14 cellular contexts compared by ENCODE assay signal in the genomic region with DNA sequence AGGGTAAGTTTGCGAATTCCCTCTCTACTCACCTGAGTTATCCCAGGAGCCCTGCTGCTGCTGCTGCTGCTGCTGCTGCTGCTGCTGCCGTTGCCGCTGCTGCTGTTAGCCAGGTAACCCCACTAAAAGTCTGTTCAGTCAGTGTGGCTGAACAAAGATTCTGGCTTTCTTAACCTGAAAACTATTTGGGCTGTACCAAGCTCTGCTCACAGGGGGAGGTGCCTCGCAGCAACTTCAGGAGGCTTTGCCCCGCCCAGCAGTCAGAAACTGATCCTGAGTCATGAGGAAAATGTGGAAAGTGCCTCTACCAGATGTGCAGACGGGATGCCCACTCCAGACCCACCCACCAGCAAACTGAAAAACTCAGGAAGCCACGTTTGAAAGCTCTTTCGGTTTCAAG. TPM values are rescaled to one million over a fixed set of nuclear protein-coding genes. Genes with fewer than 3 reads are reported as not detected.
DNase-seq lines count a peak whose midpoint lies in the region; ATAC-seq, FAIRE-seq and TF ChIP-seq lines count a peak whose summit lies in the region.
"Had no signal": no experiment of that assay in that cellular context is flagged by ENCODE, and none has a peak within 500 bp of the region (broad histone marks: within the 10 kb centered on the region; RNA-seq: fewer than 3 reads in every experiment).

A gene with protein sequence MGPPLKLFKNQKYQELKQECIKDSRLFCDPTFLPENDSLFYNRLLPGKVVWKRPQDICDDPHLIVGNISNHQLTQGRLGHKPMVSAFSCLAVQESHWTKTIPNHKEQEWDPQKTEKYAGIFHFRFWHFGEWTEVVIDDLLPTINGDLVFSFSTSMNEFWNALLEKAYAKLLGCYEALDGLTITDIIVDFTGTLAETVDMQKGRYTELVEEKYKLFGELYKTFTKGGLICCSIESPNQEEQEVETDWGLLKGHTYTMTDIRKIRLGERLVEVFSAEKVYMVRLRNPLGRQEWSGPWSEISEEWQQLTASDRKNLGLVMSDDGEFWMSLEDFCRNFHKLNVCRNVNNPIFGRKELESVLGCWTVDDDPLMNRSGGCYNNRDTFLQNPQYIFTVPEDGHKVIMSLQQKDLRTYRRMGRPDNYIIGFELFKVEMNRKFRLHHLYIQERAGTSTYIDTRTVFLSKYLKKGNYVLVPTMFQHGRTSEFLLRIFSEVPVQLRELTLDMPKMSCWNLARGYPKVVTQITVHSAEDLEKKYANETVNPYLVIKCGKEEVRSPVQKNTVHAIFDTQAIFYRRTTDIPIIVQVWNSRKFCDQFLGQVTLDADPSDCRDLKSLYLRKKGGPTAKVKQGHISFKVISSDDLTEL (minus strand): TSS at position 145 of the 400 bp plus-strand sequence. CDS start 6,547 bp downstream, outside the sequence.

- intact Hi-C loops in HepG2 (cut with micrococcal nuclease; ENCODE audit: unreplicated experiment) (no loop called here), right lobe of liver (cut with DNase I) (no loop called here), natural killer cell (cut with micrococcal nuclease) (no loop called here)

- no peaks in the 10 kb centered on the region for H3K79me2 ChIP-seq in HepG2 (ENCODE audit: insufficient read depth, low read length)

- BruUV-seq in HepG2 (replicated peaks; lab: Mats Ljungman, UMichigan), result no TSS peak

- CTCF ChIA-PET in HepG2 (lab: Yijun Ruan, JAX; ENCODE audit: low intra/inter-chr PET ratio, low total read pairs), result no interaction called here

- H3K27ac ChIP-seq in HepG2 (ENCODE audit: extremely low read length, insufficient read depth, low read length) (no peak within 1 kb of the TSS), right lobe of liver (no peak within 1 kb of the TSS), endodermal cell (ENCODE audit: low read depth, low read length) (no peak within 1 kb of the TSS)

- H3K4me3 Mint-ChIP-seq in endodermal cell (peak within 1 kb of the TSS; percentile 4), mesothelial cell of epicardium (peak within 1 kb of the TSS; percentile 77), natural killer cell (no peak within 1 kb of the TSS)

- H3K4me1 Mint-ChIP-seq in endodermal cell (peaks cover 24% of the 10 kb centered on the region), mesothelial cell of epicardium (peaks cover 52% of the 10 kb centered on the region), natural killer cell (no peaks in the 10 kb centered on the region)

- H3K9ac ChIP-seq in HepG2 (ENCODE audit: insufficient read depth, low read depth, low read length) (no peak within 1 kb of the TSS), endodermal cell (ENCODE audit: extremely low read depth, low read length, poor library complexity, severe bottlenecking) (no peak within 1 kb of the TSS)

- H4K20me1 ChIP-seq in HepG2 (ENCODE audit: insufficient read depth, low read length), result no peaks in the 10 kb centered on the region

- DNase-seq in HepG2 (ENCODE audit: low spot score), result no peak
- no peak for DNase-seq in right lobe of liver
- peak; percentile 82 for DNase-seq in endodermal cell
- peak; percentile 27 to 58 for DNase-seq in mesothelial cell of epicardium (ENCODE audit: low spot score in 2 of 2, unreplicated experiment in 2 of 2)
- no peak for DNase-seq in NCI-H774 (lab: John Stamatoyannopoulos, UW)
- no peak for DNase-seq in natural killer cell
- no peak for DNase-seq in HUDEP-2 (lab: John Stamatoyannopoulos, UW; ENCODE audit: unreplicated experiment in 76 of 76)
- no peak for DNase-seq in stimulated activated CD4-positive, alpha-beta T cell treated with anti-CD3 and anti-CD28 coated beads, Interleukin-4, amount 100 ng/mL, for 24 hours
- DNase-seq: DMS79, NCI-H1436 had no signal

- H3K4me3 ChIP-seq in HepG2 (replicated peaks in 1 of 3; ENCODE audit: insufficient read depth in 1 of 3, low read depth in 2 of 3, low read length in 3 of 3) (no peak within 1 kb of the TSS), right lobe of liver (no peak within 1 kb of the TSS), endodermal cell (ENCODE audit: low read length) (no peak within 1 kb of the TSS)

- TF ChIP-seq RAD21 in HepG2 (CRISPR knock-in tag; IDR thresholded peaks at IDR 0.05), result no peak

- H3K36me3 ChIP-seq in HepG2 (replicated peaks in 1 of 2; ENCODE audit: control insufficient read depth in 1 of 2, insufficient read depth in 2 of 2, low read length in 2 of 2) (no peaks in the 10 kb centered on the region), right lobe of liver (no peaks in the 10 kb centered on the region), endodermal cell (ENCODE audit: control insufficient read depth, insufficient read depth, low read length) (no peaks in the 10 kb centered on the region)

- no peaks in the 10 kb centered on the region for H3K9me3 ChIP-seq in HepG2 (ENCODE audit: low read length)
- H3K9me3 ChIP-seq in right lobe of liver, result no peaks in the 10 kb centered on the region
- no peaks in the 10 kb centered on the region for H3K9me3 ChIP-seq in endodermal cell (ENCODE audit: control insufficient read depth, low read length)

- POLR2A ChIA-PET in HepG2 (lab: Yijun Ruan, JAX), result no interaction called here

- in situ Hi-C loops in HepG2 (cut with HindIII; ENCODE audit: extremely low pct_ligation_motif_present, low pct_unique_long_range_greater_than_20kb), result no loop called here

- H3K36me3 Mint-ChIP-seq in endodermal cell (ENCODE audit: low read depth) (no peaks in the 10 kb centered on the region), mesothelial cell of epicardium (no peaks in the 10 kb centered on the region), natural killer cell (no peaks in the 10 kb centered on the region)

- H2AFZ ChIP-seq in HepG2 (ENCODE audit: low read length), result no peak within 1 kb of the TSS

- no peaks in the 10 kb centered on the region for H3K4me1 ChIP-seq in HepG2 (ENCODE audit: insufficient read depth, low read length)
- H3K4me1 ChIP-seq in right lobe of liver, result no peaks in the 10 kb centered on the region
- H3K4me1 ChIP-seq in endodermal cell (ENCODE audit: control insufficient read depth, insufficient read depth, low read length), result no peaks in the 10 kb centered on the region

- 41% methylated on average over 6 of the region's 8 CpGs for WGBS in HepG2 (ENCODE audit: low lambda C conversion rate)
- WGBS in right lobe of liver (ENCODE audit: insufficient coverage, low coverage, low lambda C conversion rate, missing lambda C conversion rate), result 44% methylated on average over 7 of the region's 8 CpGs
- WGBS in endodermal cell (ENCODE audit: insufficient coverage in 1 of 2, insufficient read length in 1 of 2), 2 experiments, result 60 to 71% methylated on average over 3 to 8 of the region's 8 CpGs

- TF ChIP-seq CTCF in HepG2 (CRISPR knock-in tag; IDR thresholded peaks at IDR 0.05), result no peak
- TF ChIP-seq CTCF in right lobe of liver (IDR thresholded peaks at IDR 0.05), result no peak
- no peak for TF ChIP-seq CTCF in endodermal cell (conservative IDR thresholded peaks at IDR 0.05)
- TF ChIP-seq CTCF in mesothelial cell of epicardium (IDR thresholded peaks at IDR 0.05; ENCODE audit: unreplicated experiment), result no peak
- no peak for TF ChIP-seq CTCF in natural killer cell (IDR thresholded peaks at IDR 0.05)

- no peak for ATAC-seq in HepG2
- ATAC-seq in right lobe of liver, result no peak
- ATAC-seq in natural killer cell, result no peak

- no peaks in the 10 kb centered on the region for H3K9me3 Mint-ChIP-seq in endodermal cell
- H3K9me3 Mint-ChIP-seq in mesothelial cell of epicardium, result no peaks in the 10 kb centered on the region
- peaks cover 0 to 1% of the 10 kb centered on the region in 2 donors for H3K9me3 Mint-ChIP-seq in natural killer cell

- TF ChIP-seq POLR2A in HepG2 (IDR thresholded peaks at IDR 0.05; ENCODE audit: insufficient read depth in 1 of 2, low read depth in 2 of 2, low read length in 2 of 2) (no peak), right lobe of liver (IDR thresholded peaks at IDR 0.05) (no peak)

- no peaks in the 10 kb centered on the region for H3K27me3 ChIP-seq in HepG2 (ENCODE audit: control insufficient read depth in 1 of 2, insufficient read depth in 2 of 2, low read length in 2 of 2)
- no peaks in the 10 kb centered on the region for H3K27me3 ChIP-seq in right lobe of liver
- H3K27me3 ChIP-seq in endodermal cell (ENCODE audit: control insufficient read depth, insufficient read depth, low read length, poor library complexity, severe bottlenecking), result no peaks in the 10 kb centered on the region

- FAIRE-seq in HepG2 (lab: Jason Lieb, UNC), result no peak
- FAIRE-seq: A204.1, endometrium had no signal

- no peak within 1 kb of the TSS for H3K27ac Mint-ChIP-seq in endodermal cell
- H3K27ac Mint-ChIP-seq in mesothelial cell of epicardium, result peak within 1 kb of the TSS; percentile 81
- H3K27ac Mint-ChIP-seq in natural killer cell, result no peak within 1 kb of the TSS

- no peak for TF ChIP-seq EP300 in HepG2 (IDR thresholded peaks at IDR 0.05; ENCODE audit: low read depth in 2 of 2, low read length in 2 of 2)
- TF ChIP-seq EP300 in HepG2 (CRISPR knock-in tag; IDR thresholded peaks at IDR 0.05; ENCODE audit: borderline replicate concordance), result no peak

- H3K27me3 Mint-ChIP-seq in endodermal cell (ENCODE audit: insufficient read depth) (no peaks in the 10 kb centered on the region), mesothelial cell of epicardium (ENCODE audit: low read depth) (no peaks in the 10 kb centered on the region), natural killer cell (ENCODE audit: low read depth in 2 of 2) (peaks cover 0 to 16% of the 10 kb centered on the region in 2 donors)

- H3K4me2 ChIP-seq in HepG2 (ENCODE audit: low read depth, low read length), result no peak within 1 kb of the TSS

RNA-seq across cellular contexts. Expression of the gene that starts here (rescaled TPM):
- not detected in 2 replicates for total RNA-seq in HepG2 (2016; rRNA removed; fragmentation: Illumina TruSeq; extraction: Trizol)
- not detected in 2 replicates for total RNA-seq in HepG2 (2016; cell fraction: cytosol; rRNA removed; fragmentation: Illumina TruSeq; extraction: Trizol; ENCODE audit: low read depth)
- not detected in 2 replicates for total RNA-seq in HepG2 (2016; cell fraction: insoluble cytoplasmic fraction; rRNA removed; fragmentation: Illumina TruSeq; extraction: Trizol)
- total RNA-seq in HepG2 (2016; cell fraction: membrane; rRNA removed; fragmentation: Illumina TruSeq; extraction: Trizol), result not detected in 2 replicates
- not detected in 2 replicates for total RNA-seq in HepG2 (2016; cell fraction: nucleus; rRNA removed; fragmentation: Illumina TruSeq; extraction: Trizol)
- polyA plus RNA-seq in HepG2 (2011; rRNA removed), result 0.01 TPM in 1 of 2 replicates, not detected in the other
- polyA plus RNA-seq in HepG2 (2011; cell fraction: cytosol; rRNA removed), result not detected in 2 replicates
- not detected in 2 replicates for polyA plus RNA-seq in HepG2 (2011; cell fraction: nucleus; rRNA removed)
- polyA plus RNA-seq in HepG2 (2012), result not detected in 2 replicates
- polyA plus RNA-seq in HepG2 (2016; cell fraction: cytosol; fragmentation: Illumina TruSeq; extraction: Trizol; ENCODE audit: low read depth), result not detected in 2 replicates
- polyA plus RNA-seq in HepG2 (2016; cell fraction: insoluble cytoplasmic fraction; fragmentation: Illumina TruSeq; extraction: Trizol; ENCODE audit: low read depth), result not detected in 2 replicates
- polyA plus RNA-seq in HepG2 (2016; cell fraction: membrane; fragmentation: Illumina TruSeq; extraction: Trizol; ENCODE audit: low read depth), result not detected in 2 replicates
- not detected in 2 replicates for polyA plus RNA-seq in HepG2 (2016; cell fraction: nucleus; fragmentation: Illumina TruSeq; extraction: Trizol; ENCODE audit: insufficient read depth, low read depth)
- not detected in 2 replicates for polyA minus RNA-seq in HepG2 (2011; rRNA and poly(A)+ RNA removed; ENCODE audit: low replicate concordance)
- polyA minus RNA-seq in HepG2 (2011; cell fraction: cytosol; rRNA and poly(A)+ RNA removed), result not detected in 2 replicates
- not detected in 2 replicates for polyA minus RNA-seq in HepG2 (2011; cell fraction: nucleus; rRNA and poly(A)+ RNA removed)
- total RNA-seq in right lobe of liver, result under 1 TPM; 0.12 to 0.44 (median 0.17) TPM
- 1 to 10 TPM in 1 of 2 donors, under 1 TPM in 1; 0.58 to 1.8 TPM for total RNA-seq in endodermal cell
- polyA plus RNA-seq in endodermal cell (2013, experiment 1 of 2), result 3.8 TPM
- polyA plus RNA-seq in endodermal cell (2013, experiment 2 of 2), result 4.1 TPM
- 84.3 to 90.8 TPM (median 88.2 TPM) in 3 replicates for total RNA-seq in mesothelial cell of epicardium
- total RNA-seq in natural killer cell, result not detected
- total RNA-seq: activated CD8-positive, alpha-beta memory T cell treated with anti-CD3 and anti-CD28 coated beads for 36 hours; T-helper 2 cell treated with Interferon-gamma antibody and Interleukin-4, amounts not matched to agents 100 ng/mL and 5 ng/mL, for 36 hours had no signal

Comparison
In these comparisons a context has a peak if more than half of its experiments do, and no peak if none do; other contexts are left out.
1. RNA of the gene that starts here (total RNA-seq): 84.3 to 90.8 TPM in mesothelial cell of epicardium; 0.58 to 1.8 TPM in endodermal cell, 0.12 to 0.44 TPM in right lobe of liver, not detected in HepG2 and not detected in natural killer cell; every median in the first group is over 10 times any median in the second.
2. DNase-seq: peak in endodermal cell (single experiment) and mesothelial cell of epicardium (2 of 2); none in HepG2 (single experiment), right lobe of liver (0 of 3), NCI-H774 (single experiment), natural killer cell (single experiment), HUDEP-2 (0 of 76) and stimulated activated CD4-positive, alpha-beta T cell treated with anti-CD3 and anti-CD28 coated beads, Interleukin-4, amount 100 ng/mL, for 24 hours (single experiment).